Comparison of ENCODE assay signal across 14 cellular contexts in genomic region chr5:160169326-160169725, GRCh38. TPM values are rescaled to one million over a fixed set of nuclear protein-coding genes. Genes with fewer than 3 reads are reported as not detected.
DNase-seq lines count a peak whose midpoint lies in the region; ATAC-seq and TF ChIP-seq lines count a peak whose summit lies in the region.
"Had no signal": no experiment of that assay in that cellular context is flagged by ENCODE, and none has a peak within 500 bp of the region (broad histone marks: within the 10 kb centered on the region; RNA-seq: fewer than 3 reads in every experiment).

No MANE protein-coding gene starts in this region.

- POLR2A ChIA-PET in SK-N-SH (lab: Yijun Ruan, JAX), result no interaction called here

- WGBS in SK-N-SH (ENCODE audit: low lambda C conversion rate), result 12% methylated on average over 3 of the region's 3 CpGs

- H3K4me1 ChIP-seq in SK-N-SH (ENCODE audit: control insufficient read depth in 1 of 2, insufficient read depth in 2 of 2, low read depth in 1 of 2, low read length in 1 of 2) (peaks cover 34 to 43% of the 10 kb centered on the region in 2 experiments), fibroblast of lung (ENCODE audit: control insufficient read depth, extremely low read depth, insufficient read depth, low read length) (peaks cover 19% of the 10 kb centered on the region), osteoblast (ENCODE audit: insufficient read depth, low read length) (peaks cover 53% of the 10 kb centered on the region), HAP-1 (peaks cover 25% of the 10 kb centered on the region)

- H2AFZ ChIP-seq in SK-N-SH (ENCODE audit: low read depth), result peak overlapping the region; percentile 67
- H2AFZ ChIP-seq in fibroblast of lung (ENCODE audit: low read length), result peak overlapping the region; percentile 71
- H2AFZ ChIP-seq in osteoblast (ENCODE audit: low read length), result peak overlapping the region; percentile 81

- peak overlapping the region; percentile 39 to 95; a peak in 3 of 4 replicates for H3K27ac ChIP-seq in SK-N-SH (ENCODE audit: low read depth in 2 of 2, low read length in 1 of 2)
- H3K27ac ChIP-seq in fibroblast of lung (ENCODE audit: insufficient read depth, low read length), result peak overlapping the region; percentile 94
- H3K27ac ChIP-seq in osteoblast (ENCODE audit: low read depth, low read length), result peak overlapping the region; percentile 99

- H3K79me2 ChIP-seq in SK-N-SH (ENCODE audit: insufficient read depth) (no peaks in the 10 kb centered on the region), fibroblast of lung (ENCODE audit: control insufficient read depth, insufficient read depth, low read length) (no peaks in the 10 kb centered on the region), osteoblast (ENCODE audit: insufficient read depth, low read length) (no peaks in the 10 kb centered on the region)

- no peak for ATAC-seq in HG03469 (IDR thresholded peaks at IDR 0.05; ENCODE audit: unreplicated experiment)
- ATAC-seq: T-helper 17 cell had no signal

- CTCF ChIA-PET in SK-N-SH (lab: Yijun Ruan, JAX), result interaction anchor here (0.9 kb wide), 1 partner anchor 147 kb away, joined by 3 read pairs; no protein-coding TSS in a partner anchor

- DNase-seq in Daoy (ENCODE audit: low read depth) (peak; percentile 71), SK-N-SH (no peak), fibroblast of lung (ENCODE audit: low read depth in 2 of 2) (peak; percentile 78 to 95), osteoblast (ENCODE audit: insufficient read length, low spot score, missing footprints) (peak; percentile 87), HAP-1 (ENCODE audit: low spot score in 2 of 2) (no peak), OCI-M1 (lab: John Stamatoyannopoulos, UW) (no peak), DMS153 (lab: John Stamatoyannopoulos, UW) (no peak)
- DNase-seq: activated CD8-positive, alpha-beta memory T cell treated with anti-CD3 and anti-CD28 coated beads, Interleukin-2, amount 50 U/mL, for 4 hours; Calu3; immature natural killer cell; NCI-H526 treated with DMSO at 0.1 percent for 48 hours; stimulated activated CD4-positive, alpha-beta T cell treated with anti-CD3 and anti-CD28 coated beads, Interleukin-4, amount 100 ng/mL, for 24 hours; T-helper 17 cell had no signal

- H3K9me2 ChIP-seq in SK-N-SH, result no peaks in the 10 kb centered on the region

- H3K36me3 ChIP-seq in SK-N-SH (replicated peaks in 1 of 2; ENCODE audit: control insufficient read depth in 1 of 2, insufficient read depth in 2 of 2, low read length in 1 of 2), result no peaks in the 10 kb centered on the region
- H3K36me3 ChIP-seq in fibroblast of lung (ENCODE audit: control insufficient read depth, insufficient read depth, low read length), result no peaks in the 10 kb centered on the region
- H3K36me3 ChIP-seq in osteoblast (ENCODE audit: insufficient read depth, low read length), result no peaks in the 10 kb centered on the region
- H3K36me3 ChIP-seq in HAP-1 (replicated peaks), result no peaks in the 10 kb centered on the region

- peak overlapping the region; percentile 79 for H3K4me2 ChIP-seq in SK-N-SH
- H3K4me2 ChIP-seq in fibroblast of lung (ENCODE audit: extremely low read depth, insufficient read depth, low read length), result peak overlapping the region; percentile 83
- peak overlapping the region; percentile 87 for H3K4me2 ChIP-seq in osteoblast (ENCODE audit: insufficient read depth, low read length)

- H3K27me3 ChIP-seq in SK-N-SH (ENCODE audit: insufficient read depth) (no peaks in the 10 kb centered on the region), fibroblast of lung (ENCODE audit: control insufficient read depth, insufficient read depth, low read length) (no peaks in the 10 kb centered on the region), osteoblast (ENCODE audit: insufficient read depth, low read length) (no peaks in the 10 kb centered on the region), HAP-1 (ENCODE audit: low read depth) (no peaks in the 10 kb centered on the region)

- H3F3A ChIP-seq in SK-N-SH (replicated peaks; ENCODE audit: insufficient read depth), result peaks cover 39% of the 10 kb centered on the region

- H3K9ac ChIP-seq in SK-N-SH (peak overlapping the region; percentile 73), fibroblast of lung (ENCODE audit: insufficient read depth, low read length) (no peak overlapping the region)

- H3K9me3 ChIP-seq in SK-N-SH (no peaks in the 10 kb centered on the region), fibroblast of lung (ENCODE audit: control insufficient read depth, insufficient read depth, low read depth, low read length) (no peaks in the 10 kb centered on the region), osteoblast (ENCODE audit: low read depth, low read length) (no peaks in the 10 kb centered on the region), HAP-1 (no peaks in the 10 kb centered on the region)

- TF ChIP-seq EP300 in SK-N-SH (IDR thresholded peaks at IDR 0.05; ENCODE audit: borderline replicate concordance in 1 of 2, low read depth in 1 of 2, low read length in 1 of 2), result peak in 1 of 2 experiments; percentile 78; a peak in 2 of 4 replicates

- no peak for TF ChIP-seq CTCF in SK-N-SH (IDR thresholded peaks at IDR 0.05)
- no peak for TF ChIP-seq CTCF in fibroblast of lung (conservative IDR thresholded peaks at IDR 0.05 in 1 of 2, IDR thresholded peaks at IDR 0.05 in 1 of 2; ENCODE audit: low read depth in 1 of 2, low read length in 2 of 2)
- no peak for TF ChIP-seq CTCF in osteoblast (IDR thresholded peaks at IDR 0.05; ENCODE audit: extremely low read depth, low read depth, low read length)

- H3K4me3 ChIP-seq in SK-N-SH (ENCODE audit: low read depth in 2 of 2, low read length in 1 of 2), result peak overlapping the region in 1 of 2 experiments; percentile 18; a peak in 1 of 4 replicates
- H3K4me3 ChIP-seq in fibroblast of lung (replicated peaks in 1 of 4; ENCODE audit: control extremely low read depth in 1 of 4, insufficient read depth in 1 of 4, low read depth in 3 of 4, low read length in 4 of 4), result peak overlapping the region in 1 of 4 experiments; percentile 39
- H3K4me3 ChIP-seq in osteoblast (ENCODE audit: insufficient read depth, low read length), result peak overlapping the region; percentile 56
- H3K4me3 ChIP-seq in HAP-1, result no peak overlapping the region

- in situ Hi-C loops in HAP-1 (cut with MboI; ENCODE audit: low sequenced_read_pairs), result no loop called here

- TF ChIP-seq RAD21 in SK-N-SH (IDR thresholded peaks at IDR 0.05; ENCODE audit: low read length), result no peak

- no peaks in the 10 kb centered on the region for H4K20me1 ChIP-seq in SK-N-SH (ENCODE audit: insufficient read depth)
- H4K20me1 ChIP-seq in fibroblast of lung (ENCODE audit: control insufficient read depth, extremely low read depth, insufficient read depth, low read length), result no peaks in the 10 kb centered on the region
- no peaks in the 10 kb centered on the region for H4K20me1 ChIP-seq in osteoblast (ENCODE audit: insufficient read depth, low read length)

TF ChIP-seq in SK-N-SH, 30 proteins besides CTCF, POLR2A, EP300 and RAD21 (continues in another document):
- TF ChIP-seq YY1 (IDR thresholded peaks at IDR 0.05; ENCODE audit: low read depth), result no peak
- TF ChIP-seq PBX3 (IDR thresholded peaks at IDR 0.05), result peak; percentile 78
- TF ChIP-seq, protein P1, sequence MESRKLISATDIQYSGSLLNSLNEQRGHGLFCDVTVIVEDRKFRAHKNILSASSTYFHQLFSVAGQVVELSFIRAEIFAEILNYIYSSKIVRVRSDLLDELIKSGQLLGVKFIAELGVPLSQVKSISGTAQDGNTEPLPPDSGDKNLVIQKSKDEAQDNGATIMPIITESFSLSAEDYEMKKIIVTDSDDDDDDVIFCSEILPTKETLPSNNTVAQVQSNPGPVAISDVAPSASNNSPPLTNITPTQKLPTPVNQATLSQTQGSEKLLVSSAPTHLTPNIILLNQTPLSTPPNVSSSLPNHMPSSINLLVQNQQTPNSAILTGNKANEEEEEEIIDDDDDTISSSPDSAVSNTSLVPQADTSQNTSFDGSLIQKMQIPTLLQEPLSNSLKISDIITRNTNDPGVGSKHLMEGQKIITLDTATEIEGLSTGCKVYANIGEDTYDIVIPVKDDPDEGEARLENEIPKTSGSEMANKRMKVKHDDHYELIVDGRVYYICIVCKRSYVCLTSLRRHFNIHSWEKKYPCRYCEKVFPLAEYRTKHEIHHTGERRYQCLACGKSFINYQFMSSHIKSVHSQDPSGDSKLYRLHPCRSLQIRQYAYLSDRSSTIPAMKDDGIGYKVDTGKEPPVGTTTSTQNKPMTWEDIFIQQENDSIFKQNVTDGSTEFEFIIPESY (IDR thresholded peaks at IDR 0.05; ENCODE audit: borderline replicate concordance, low read depth), result no peak
- TF ChIP-seq EZH2phosphoT487 (IDR thresholded peaks at IDR 0.05; ENCODE audit: borderline replicate concordance, low read depth), result no peak
- no peak for TF ChIP-seq CHD2 (IDR thresholded peaks at IDR 0.05; ENCODE audit: low read length, partially characterized antibody)
- no peak for TF ChIP-seq NRF1 (IDR thresholded peaks at IDR 0.05; ENCODE audit: low read depth, low read length)
- peak; percentile 58 for TF ChIP-seq JUND (IDR thresholded peaks at IDR 0.05)
- TF ChIP-seq TAF1 (IDR thresholded peaks at IDR 0.05; ENCODE audit: borderline replicate concordance, low read depth, low read length), result no peak; the same call in 1 of the 2 replicates

RNA-seq across cellular contexts. Expression of gene PWWP2A, which starts 50.1 kb away (rescaled TPM):
- total RNA-seq in Daoy (2014; rRNA removed; shearing (Covaris generic)), result 21.5 and 37.7 TPM in 2 replicates
- 5.7 and 6.4 TPM in 2 replicates for polyA plus RNA-seq in SK-N-SH (2012; rRNA removed)
- polyA plus RNA-seq in SK-N-SH (2012; cell fraction: cytosol; rRNA removed), result 6.6 and 7.5 TPM in 2 replicates
- 4.8 and 8.6 TPM in 2 replicates for polyA plus RNA-seq in SK-N-SH (2012; cell fraction: nucleus; rRNA removed)
- 14.9 and 17.0 TPM in 2 replicates for total RNA-seq in fibroblast of lung
- polyA plus RNA-seq in fibroblast of lung, result 10.4 and 11.7 TPM in 2 replicates
- polyA plus RNA-seq in fibroblast of lung (2012), result 7.7 and 8.5 TPM in 2 replicates
- polyA minus RNA-seq in fibroblast of lung (ENCODE audit: low replicate concordance), result 3.1 and 6.5 TPM in 2 replicates
- 23.6 and 26.8 TPM in 2 replicates for total RNA-seq in osteoblast

RNA-seq across cellular contexts. Expression of gene FABP6, which starts 60.0 kb away (rescaled TPM):
- total RNA-seq in Daoy (2014; rRNA removed; shearing (Covaris generic)), result 5.7 and 10.7 TPM in 2 replicates
- polyA plus RNA-seq in SK-N-SH (2012; rRNA removed) (1.1 and 1.3 TPM in 2 replicates), fibroblast of lung (not detected in 2 replicates)
- 1.2 and 1.6 TPM in 2 replicates for polyA plus RNA-seq in SK-N-SH (2012; cell fraction: cytosol; rRNA removed)
- polyA plus RNA-seq in SK-N-SH (2012; cell fraction: nucleus; rRNA removed), result 0.18 and 0.26 TPM in 2 replicates
- total RNA-seq in fibroblast of lung (not detected in 2 replicates), osteoblast (not detected in 2 replicates)
- polyA plus RNA-seq in fibroblast of lung (2012), result not detected in 2 replicates
- polyA minus RNA-seq in fibroblast of lung (ENCODE audit: low replicate concordance), result not detected in 2 replicates
- total RNA-seq: T-helper 17 cell had no signal
- polyA plus RNA-seq: immature natural killer cell had no signal

Comparison
In these comparisons a context has a peak if more than half of its experiments do, and no peak if none do; other contexts are left out.
1. DNase-seq: peak in Daoy (single experiment), fibroblast of lung (2 of 2) and osteoblast (single experiment); none in SK-N-SH (single experiment), HAP-1 (0 of 2), OCI-M1 (single experiment) and DMS153 (single experiment).
2. Peak in every context shown above with its lines, with median percentiles within 50 percentile points of each other: H2AFZ ChIP-seq, H3K27ac ChIP-seq and H3K4me2 ChIP-seq.